9 cellular contexts compared by ENCODE assay signal in genomic region chr4:185656467-185656890, GRCh38.
DNase-seq lines count a peak whose midpoint lies in the region; ATAC-seq and TF ChIP-seq lines count a peak whose summit lies in the region.
"Had no signal": no experiment of that assay in that cellular context is flagged by ENCODE, and none has a peak within 500 bp of the region (broad histone marks: within the 10 kb centered on the region; RNA-seq: fewer than 3 reads in every experiment).

No MANE protein-coding gene starts in this region.

- no peaks in the 10 kb centered on the region for H3K36me3 ChIP-seq in MG63
- peaks cover 0 to 18% (median 5%) of the 10 kb centered on the region in 3 donors for H3K36me3 ChIP-seq in esophagus squamous epithelium
- peaks cover 8 to 29% (median 28%) of the 10 kb centered on the region in 3 donors for H3K36me3 ChIP-seq in tibial artery

- 0 out of 2 replicates have a peak overlapping the region, but pooled peaks have one; percentile 16 for H3K4me3 ChIP-seq in MG63
- peak overlapping the region; percentile 14 to 61 (median 42) for H3K4me3 ChIP-seq in esophagus squamous epithelium
- H3K4me3 ChIP-seq in tibial artery, result peak overlapping the region; percentile 67 to 69

- peaks cover 0 to 18% (median 0%) of the 10 kb centered on the region in 3 donors for H3K4me1 ChIP-seq in esophagus squamous epithelium
- peaks cover 0 to 37% (median 7%) of the 10 kb centered on the region in 4 donors for H3K4me1 ChIP-seq in tibial artery

- TF ChIP-seq CTCF in esophagus squamous epithelium (IDR thresholded peaks at IDR 0.05) (peak in 4 of 6 experiments; percentile 10 to 52 (median 37)), tibial artery (IDR thresholded peaks at IDR 0.05) (peak; percentile 66 to 69)

- WGBS in esophagus squamous epithelium, 2 donors, result 15 to 34% methylated on average over 6 of the region's 6 CpGs

- no peak for ATAC-seq in GM18909 (IDR thresholded peaks at IDR 0.05; ENCODE audit: poor library complexity, unreplicated experiment)

- DNase-seq in MG63, result peak; percentile 60
- DNase-seq in esophagus squamous epithelium (lab: John Stamatoyannopoulos, UW), result no peak
- DNase-seq in midbrain (lab: John Stamatoyannopoulos, UW), result peak; percentile 19
- peak; percentile 61 to 90 for DNase-seq in tibial artery
- DNase-seq in DMS114 treated with DMSO at 0.1 percent for 48 hours (lab: John Stamatoyannopoulos, UW; ENCODE audit: unreplicated experiment), result no peak
- DNase-seq in germinal center (ENCODE audit: low spot score), result no peak
- no peak for DNase-seq in Kasumi-1 (lab: John Stamatoyannopoulos, UW)
- DNase-seq: activated naive CD8-positive, alpha-beta T cell treated with anti-CD3 and anti-CD28 coated beads for 36 hours had no signal

- no peak for TF ChIP-seq POLR2A in esophagus squamous epithelium (IDR thresholded peaks at IDR 0.05)

- H3K27me3 ChIP-seq in MG63 (no peaks in the 10 kb centered on the region), esophagus squamous epithelium (no peaks in the 10 kb centered on the region), tibial artery (no peaks in the 10 kb centered on the region)

- intact Hi-C loops in esophagus squamous epithelium (cut with DNase I), result no loop called here
- intact Hi-C loops in tibial artery (cut with DNase I; ENCODE audit: low total_unique reads), result loop anchor here (10.0 kb wide), 2 partner anchors 78 to 118 kb away; no protein-coding TSS in a partner anchor

- H3K27ac ChIP-seq in esophagus squamous epithelium (peak overlapping the region; percentile 6 to 80 (median 79)), tibial artery (peak overlapping the region; percentile 89)

- H3K9me3 ChIP-seq in MG63 (no peaks in the 10 kb centered on the region), esophagus squamous epithelium (no peaks in the 10 kb centered on the region), tibial artery (no peaks in the 10 kb centered on the region)

Comparison
In these comparisons a context has a peak if more than half of its experiments do, and no peak if none do; other contexts are left out.
1. DNase-seq: peak in MG63 (single experiment), midbrain (single experiment) and tibial artery (2 of 2); none in esophagus squamous epithelium (single experiment), DMS114 treated with DMSO at 0.1 percent for 48 hours (single experiment), germinal center (single experiment) and Kasumi-1 (0 of 2).
2. H3K4me3 ChIP-seq: peak in every context shown above with its lines; median percentile 68 in tibial artery; 42 in esophagus squamous epithelium; 16 in MG63.